9 cellular contexts compared by ENCODE assay signal in the genomic region with DNA sequence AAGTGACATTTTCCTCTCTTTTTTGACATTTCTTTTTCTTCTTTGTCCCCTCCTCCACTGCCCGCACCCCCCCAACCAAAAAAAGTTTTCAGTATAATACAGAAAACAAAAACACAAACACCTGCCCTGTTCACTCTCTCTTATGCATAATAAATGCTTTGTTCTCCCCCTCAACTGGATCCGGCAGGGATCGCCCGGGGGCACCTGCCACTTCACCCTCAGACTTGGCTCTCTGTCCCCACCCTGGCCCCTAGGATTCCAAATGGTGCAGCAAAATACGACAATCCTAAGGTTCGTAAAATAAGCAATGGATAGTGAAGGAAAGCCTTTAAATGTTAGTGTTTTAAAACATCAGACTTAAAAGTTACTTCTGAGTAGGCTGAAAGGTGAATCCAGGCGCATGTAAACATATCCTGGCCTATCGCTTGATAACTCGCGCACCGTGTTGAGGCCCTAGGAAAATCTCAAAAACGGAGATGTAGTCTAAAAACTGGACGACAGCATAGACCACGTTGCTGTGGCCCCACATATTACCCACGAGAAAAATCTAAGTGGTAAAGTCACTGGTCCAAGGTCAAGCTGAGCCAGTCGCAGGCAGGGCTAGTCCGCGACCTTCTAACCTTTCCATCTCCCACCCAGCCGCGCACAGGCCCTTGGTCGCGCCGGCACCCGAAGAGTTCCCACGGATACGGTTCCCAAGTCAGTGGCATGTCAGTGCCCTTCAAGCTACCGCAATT.
A peak's percentile ranks its signal among the peaks of the same experiment; 100 is the strongest.
DNase-seq lines count a peak whose midpoint lies in the region; ATAC-seq and TF ChIP-seq lines count a peak whose summit lies in the region.
"Had no signal": no experiment of that assay in that cellular context is flagged by ENCODE, and none has a peak within 500 bp of the region (broad histone marks: within the 10 kb centered on the region; RNA-seq: fewer than 3 reads in every experiment).

No MANE protein-coding gene starts in this region.

- H3K36me3 ChIP-seq in thyroid gland, result peaks cover 7 to 13% of the 10 kb centered on the region in 2 donors

- 9 to 13% methylated on average over 27 of the region's 27 CpGs for WGBS in thyroid gland, 2 donors

- no peak for DNase-seq in activated CD4-positive, alpha-beta T cell treated with anti-CD3 and anti-CD28 coated beads, Interleukin-2, amount 10 ng/mL, durations not matched to agents 24 days and 14 days
- no peak for DNase-seq in activated CD4-positive, alpha-beta T cell treated with anti-CD3 and anti-CD28 coated beads, Interleukin-2, amount 50 U/mL, for 48 hours
- DNase-seq in MCF 10A (ENCODE audit: unreplicated experiment) (no peak), left kidney (ENCODE audit: low read depth, low spot score) (peak; percentile 56), thyroid gland (peak; percentile 35 to 40), glomerular visceral epithelial cell (ENCODE audit: extremely low spot score) (no peak)
- DNase-seq: DND-41 had no signal

- H3K27ac ChIP-seq in thyroid gland, result peak overlapping the region; percentile 93 to 99 (median 96)

- H3K36me3 Mint-ChIP-seq in activated CD4-positive, alpha-beta T cell treated with anti-CD3 and anti-CD28 coated beads, Interleukin-2, amount 10 ng/mL, durations not matched to agents 24 days and 14 days (ENCODE audit: low read depth), result no peaks in the 10 kb centered on the region
- H3K36me3 Mint-ChIP-seq in MCF 10A (ENCODE audit: insufficient read depth, unreplicated experiment), result peaks cover 13% of the 10 kb centered on the region

- TF ChIP-seq CTCF in MCF 10A (IDR thresholded peaks at IDR 0.05; ENCODE audit: unreplicated experiment) (no peak), thyroid gland (IDR thresholded peaks at IDR 0.05) (no peak)

- ATAC-seq in HG02885 (IDR thresholded peaks at IDR 0.05; ENCODE audit: poor library complexity, unreplicated experiment) (no peak), HG03342 (IDR thresholded peaks at IDR 0.05; ENCODE audit: unreplicated experiment) (no peak)

- no peak overlapping the region for H3K27ac Mint-ChIP-seq in activated CD4-positive, alpha-beta T cell treated with anti-CD3 and anti-CD28 coated beads, Interleukin-2, amount 10 ng/mL, durations not matched to agents 24 days and 14 days
- H3K27ac Mint-ChIP-seq in MCF 10A (ENCODE audit: low read depth, unreplicated experiment), result peak overlapping the region; percentile 63

- peaks cover 23 to 28% of the 10 kb centered on the region in 2 donors for H3K4me1 ChIP-seq in thyroid gland

- peaks cover 53% of the 10 kb centered on the region for H3K27me3 Mint-ChIP-seq in activated CD4-positive, alpha-beta T cell treated with anti-CD3 and anti-CD28 coated beads, Interleukin-2, amount 10 ng/mL, durations not matched to agents 24 days and 14 days
- H3K27me3 Mint-ChIP-seq in MCF 10A (ENCODE audit: insufficient read depth, unreplicated experiment), result no peaks in the 10 kb centered on the region

- H3K27me3 ChIP-seq in thyroid gland, result no peaks in the 10 kb centered on the region

- peak overlapping the region; percentile 82 to 96 (median 88) for H3K4me3 ChIP-seq in thyroid gland (replicated peaks in 1 of 3)

- POLR2A ChIA-PET in MCF 10A (lab: Yijun Ruan, JAX), result interaction anchor here (0.7 to 2.3 kb wide), 13 partner anchors 10 to 1017 kb away, joined by 3 to 43 read pairs (median 8); no protein-coding TSS in a partner anchor

- no peaks in the 10 kb centered on the region for H3K9me3 Mint-ChIP-seq in activated CD4-positive, alpha-beta T cell treated with anti-CD3 and anti-CD28 coated beads, Interleukin-2, amount 10 ng/mL, durations not matched to agents 24 days and 14 days
- no peaks in the 10 kb centered on the region for H3K9me3 Mint-ChIP-seq in MCF 10A (ENCODE audit: unreplicated experiment)

- CTCF ChIA-PET in MCF 10A (lab: Yijun Ruan, JAX), result interaction anchor here (0.6 to 1.4 kb wide), 4 partner anchors 9 to 735 kb away, joined by 3 read pairs; no protein-coding TSS in a partner anchor

- BruUV-seq in MCF 10A (replicated peaks; lab: Mats Ljungman, UMichigan), result no TSS peak

- H3K4me1 Mint-ChIP-seq in activated CD4-positive, alpha-beta T cell treated with anti-CD3 and anti-CD28 coated beads, Interleukin-2, amount 10 ng/mL, durations not matched to agents 24 days and 14 days, result no peaks in the 10 kb centered on the region
- H3K4me1 Mint-ChIP-seq in MCF 10A (ENCODE audit: insufficient read depth, unreplicated experiment), result peaks cover 12% of the 10 kb centered on the region

- H3K9me3 ChIP-seq in thyroid gland, result no peaks in the 10 kb centered on the region

- no peak for TF ChIP-seq POLR2A in thyroid gland (IDR thresholded peaks at IDR 0.05)

- H3K4me3 Mint-ChIP-seq in activated CD4-positive, alpha-beta T cell treated with anti-CD3 and anti-CD28 coated beads, Interleukin-2, amount 10 ng/mL, durations not matched to agents 24 days and 14 days, result peak overlapping the region; percentile 20
- H3K4me3 Mint-ChIP-seq in MCF 10A (ENCODE audit: unreplicated experiment), result peak overlapping the region; percentile 69

- intact Hi-C loops in activated CD4-positive, alpha-beta T cell treated with anti-CD3 and anti-CD28 coated beads, Interleukin-2, amount 10 ng/mL, durations not matched to agents 24 days and 14 days (cut with micrococcal nuclease), result no loop called here
- intact Hi-C loops in MCF 10A (cut with micrococcal nuclease) (no loop called here), thyroid gland (cut with DNase I) (no loop called here)

Comparison
In these comparisons a context has a peak if more than half of its experiments do, and no peak if none do; other contexts are left out.
1. DNase-seq: peak in left kidney (single experiment) and thyroid gland (2 of 2); none in activated CD4-positive, alpha-beta T cell treated with anti-CD3 and anti-CD28 coated beads, Interleukin-2, amount 10 ng/mL, durations not matched to agents 24 days and 14 days (single experiment), activated CD4-positive, alpha-beta T cell treated with anti-CD3 and anti-CD28 coated beads, Interleukin-2, amount 50 U/mL, for 48 hours (0 of 2), MCF 10A (single experiment) and glomerular visceral epithelial cell (single experiment).